12 cellular contexts compared by ENCODE assay signal in genomic region chr15:66877558-66878285, GRCh38.
DNase-seq lines count a peak whose midpoint lies in the region; ATAC-seq and TF ChIP-seq lines count a peak whose summit lies in the region.
"Had no signal": no experiment of that assay in that cellular context is flagged by ENCODE, and none has a peak within 500 bp of the region (broad histone marks: within the 10 kb centered on the region; RNA-seq: fewer than 3 reads in every experiment).

No MANE protein-coding gene starts in this region.

- H3K9ac ChIP-seq in adipocyte (ENCODE audit: low read length), result peak overlapping the region; percentile 7
- no peak overlapping the region for H3K9ac ChIP-seq in parathyroid adenoma

- peaks cover 5% of the 10 kb centered on the region for H3F3A ChIP-seq in DOHH2 (ENCODE audit: control insufficient read depth, insufficient read depth)

- no peaks in the 10 kb centered on the region for H3K9me2 ChIP-seq in DOHH2 (replicated peaks; ENCODE audit: control insufficient read depth, low read length)

- peak overlapping the region; percentile 84 for H3K4me2 ChIP-seq in DOHH2 (ENCODE audit: low read length)
- H3K4me2 ChIP-seq in parathyroid adenoma (ENCODE audit: low read length), result no peak overlapping the region

- H3K27ac ChIP-seq in DOHH2 (ENCODE audit: low read depth, low read length) (peak overlapping the region; percentile 74), heart left ventricle (peak overlapping the region; percentile 37 to 89 (median 80)), parathyroid adenoma (peak overlapping the region; percentile 32)
- H3K27ac ChIP-seq: SJSA1 had no signal

- H3K4me1 ChIP-seq in DOHH2 (ENCODE audit: control insufficient read depth, low read length), result peaks cover 81% of the 10 kb centered on the region
- H3K4me1 ChIP-seq in adipocyte (ENCODE audit: control insufficient read depth, insufficient read depth, low read length), result peaks cover 34% of the 10 kb centered on the region
- H3K4me1 ChIP-seq in heart left ventricle, result peaks cover 4 to 67% (median 49%) of the 10 kb centered on the region in 12 donors
- H3K4me1 ChIP-seq in parathyroid adenoma, result peaks cover 16% of the 10 kb centered on the region

- H4K20me1 ChIP-seq in DOHH2 (ENCODE audit: control insufficient read depth, insufficient read depth, low read depth, low read length), result no peaks in the 10 kb centered on the region

- intact Hi-C loops in heart left ventricle (cut with DNase I), result no loop called here

- WGBS in heart left ventricle, 4 donors, result 27 to 41% (median 37%) methylated on average over 8 of the region's 8 CpGs

- no peak for TF ChIP-seq CTCF in DOHH2 (IDR thresholded peaks at IDR 0.05; ENCODE audit: low read depth, low read length, poor library complexity, severe bottlenecking)
- no peak for TF ChIP-seq CTCF in heart left ventricle (IDR thresholded peaks at IDR 0.05)
- TF ChIP-seq CTCF in parathyroid adenoma (IDR thresholded peaks at IDR 0.05), result no peak

- no peaks in the 10 kb centered on the region for H3K27me3 ChIP-seq in DOHH2 (ENCODE audit: control insufficient read depth, low read length)
- no peaks in the 10 kb centered on the region for H3K27me3 ChIP-seq in adipocyte (replicated peaks; ENCODE audit: control insufficient read depth, insufficient read depth, low read length)
- H3K27me3 ChIP-seq in heart left ventricle, result no peaks in the 10 kb centered on the region
- no peaks in the 10 kb centered on the region for H3K27me3 ChIP-seq in parathyroid adenoma (ENCODE audit: control insufficient read depth, insufficient read depth, low read length)
- H3K27me3 ChIP-seq: SJSA1 had no signal

- H3K36me3 ChIP-seq in DOHH2 (ENCODE audit: control insufficient read depth, low read length), result no peaks in the 10 kb centered on the region
- no peaks in the 10 kb centered on the region for H3K36me3 ChIP-seq in adipocyte (ENCODE audit: control insufficient read depth, insufficient read depth, low read length, severe bottlenecking)
- no peaks in the 10 kb centered on the region for H3K36me3 ChIP-seq in heart left ventricle
- H3K36me3 ChIP-seq in parathyroid adenoma (ENCODE audit: control insufficient read depth, insufficient read depth, low read length), result no peaks in the 10 kb centered on the region

- H3K79me2 ChIP-seq in DOHH2 (ENCODE audit: control insufficient read depth, low read length), result no peaks in the 10 kb centered on the region
- H3K79me2 ChIP-seq in parathyroid adenoma, result no peaks in the 10 kb centered on the region

- H3K4me3 ChIP-seq in DOHH2 (ENCODE audit: low read length) (peak overlapping the region; percentile 47), adipocyte (ENCODE audit: low read length) (no peak overlapping the region), heart left ventricle (no peak overlapping the region), parathyroid adenoma (ENCODE audit: low read depth, low read length) (no peak overlapping the region)
- H3K4me3 ChIP-seq: SJSA1 had no signal

- H3K9me3 ChIP-seq in DOHH2 (ENCODE audit: control insufficient read depth, insufficient read depth, low read length) (no peaks in the 10 kb centered on the region), adipocyte (ENCODE audit: control insufficient read depth, low read length) (no peaks in the 10 kb centered on the region), heart left ventricle (no peaks in the 10 kb centered on the region), parathyroid adenoma (ENCODE audit: control insufficient read depth, low read length) (no peaks in the 10 kb centered on the region)
- H3K9me3 ChIP-seq: SJSA1 had no signal

- peak overlapping the region; percentile 22 for H2AFZ ChIP-seq in parathyroid adenoma

- no peak for DNase-seq in adipocyte (ENCODE audit: low read depth)
- DNase-seq in heart left ventricle, result peak; percentile 65 to 73 (median 70)
- DNase-seq in NCI-H524 (lab: John Stamatoyannopoulos, UW), result no peak
- no peak for DNase-seq in NCI-H748 treated with DMSO at 0.1 percent for 48 hours (lab: John Stamatoyannopoulos, UW)
- no peak for DNase-seq in left lobe of liver (ENCODE audit: low spot score)
- DNase-seq: activated naive CD4-positive, alpha-beta T cell; NCI-H1436 had no signal

- TF ChIP-seq POLR2A in heart left ventricle (IDR thresholded peaks at IDR 0.05), result no peak

- ATAC-seq in heart left ventricle, result peak; percentile 41 to 88 (median 49)
- no peak for ATAC-seq in GM21423 (IDR thresholded peaks at IDR 0.05; ENCODE audit: unreplicated experiment)
- no peak for ATAC-seq in left lobe of liver
- ATAC-seq: esophagus mucosa had no signal

Comparison
In these comparisons a context has a peak if more than half of its experiments do, and no peak if none do; other contexts are left out.
1. DNase-seq: peak in heart left ventricle (5 of 5); none in adipocyte (single experiment), NCI-H524 (0 of 2), NCI-H748 treated with DMSO at 0.1 percent for 48 hours (single experiment) and left lobe of liver (single experiment).
2. ATAC-seq: peak in heart left ventricle (4 of 4); none in GM21423 (single experiment) and left lobe of liver (single experiment).
3. Peak in every context shown above with its lines, with median percentiles within 50 percentile points of each other: H3K27ac ChIP-seq.